Comparison of ENCODE assay signal across 19 cellular contexts in the genomic region with DNA sequence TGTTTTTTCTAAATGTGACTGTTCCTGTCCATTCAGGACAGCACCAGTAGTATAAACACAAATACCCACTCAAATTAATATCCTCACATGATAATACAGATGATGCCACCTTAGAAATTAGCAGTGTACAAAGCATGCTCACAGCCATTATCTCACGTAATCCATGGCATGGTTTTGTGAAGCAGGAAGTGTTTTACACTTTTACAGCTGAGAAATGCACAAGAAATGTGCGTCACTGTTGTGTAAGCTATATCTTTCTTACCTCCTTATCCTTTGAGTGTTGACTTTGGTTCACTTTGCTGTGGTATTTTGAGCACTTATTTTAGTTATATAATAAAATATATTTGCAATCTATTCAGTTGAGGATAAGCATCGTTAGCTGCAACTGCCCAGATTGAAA. TPM values are rescaled to one million over a fixed set of nuclear protein-coding genes. Genes with fewer than 3 reads are reported as not detected.
A peak's percentile ranks its signal among the peaks of the same experiment; 100 is the strongest.
DNase-seq lines count a peak whose midpoint lies in the region; ATAC-seq and TF ChIP-seq lines count a peak whose summit lies in the region.
"Had no signal": no experiment of that assay in that cellular context is flagged by ENCODE, and none has a peak within 500 bp of the region (broad histone marks: within the 10 kb centered on the region; RNA-seq: fewer than 3 reads in every experiment).

No MANE protein-coding gene starts in this region.

- H4K20me1 ChIP-seq in OCI-LY7 (ENCODE audit: insufficient read depth, low read length): no peaks in the 10 kb centered on the region
- H4K20me1 ChIP-seq: BLaER1 treated with 17β-estradiol and CSF1 and Interleukin-3, amounts not matched to agents 10 nM and 100 nM had no signal

- ATAC-seq in mucosa of descending colon (peak; percentile 84), GM18909 (IDR thresholded peaks at IDR 0.05; ENCODE audit: poor library complexity, unreplicated experiment) (no peak)

- peak; percentile 15 for DNase-seq in DMS53 (lab: John Stamatoyannopoulos, UW)
- no peak for DNase-seq in DMS53 treated with DMSO at 0.1 percent for 48 hours (lab: John Stamatoyannopoulos, UW; ENCODE audit: unreplicated experiment)
- no peak for DNase-seq in OCI-LY7 (ENCODE audit: low spot score)
- DNase-seq in mucosa of descending colon: no peak
- DNase-seq in MG63: no peak
- DNase-seq: ACHN; AML-193; BE2C; CD4-positive, alpha-beta T cell; CD8-positive, alpha-beta memory T cell; DMS 273 treated with DMSO at 0.1 percent for 48 hours; DND-41; GM23248; H7; HCEC 1CT had no signal

- H3K4me1 ChIP-seq in OCI-LY7 (ENCODE audit: insufficient read depth, low read length, poor library complexity, severe bottlenecking): peaks cover 21% of the 10 kb centered on the region
- H3K4me1 ChIP-seq in mucosa of descending colon (ENCODE audit: low read depth): no peaks in the 10 kb centered on the region
- H3K4me1 ChIP-seq: BE2C had no signal

- H3K27me3 ChIP-seq in MG63: no peaks in the 10 kb centered on the region
- H3K27me3 ChIP-seq: BLaER1 treated with 17β-estradiol and CSF1 and Interleukin-3, amounts not matched to agents 10 nM and 100 nM had no signal

- H3K27ac ChIP-seq in OCI-LY7 (ENCODE audit: low read depth, low read length, poor library complexity, severe bottlenecking): no peak overlapping the region
- H3K27ac ChIP-seq: 22Rv1; BLaER1 treated with 17β-estradiol and CSF1 and Interleukin-3, amounts not matched to agents 10 nM and 100 nM; GM23248 had no signal

- H3K36me3 ChIP-seq in OCI-LY7 (ENCODE audit: insufficient read depth, low read length) (no peaks in the 10 kb centered on the region), mucosa of descending colon (ENCODE audit: low read depth) (no peaks in the 10 kb centered on the region), MG63 (no peaks in the 10 kb centered on the region)
- H3K36me3 ChIP-seq: BE2C; BLaER1 treated with 17β-estradiol and CSF1 and Interleukin-3, amounts not matched to agents 10 nM and 100 nM had no signal

- TF ChIP-seq CTCF in OCI-LY7 (conservative IDR thresholded peaks at IDR 0.05; ENCODE audit: low read length) (no peak), mucosa of descending colon (IDR thresholded peaks at IDR 0.05) (no peak)

- H3K79me2 ChIP-seq in OCI-LY7 (ENCODE audit: insufficient read depth, low read depth, low read length): no peaks in the 10 kb centered on the region

- no peak overlapping the region for H3K4me2 ChIP-seq in OCI-LY7 (ENCODE audit: low read length)
- H3K4me2 ChIP-seq: BLaER1 treated with 17β-estradiol and CSF1 and Interleukin-3, amounts not matched to agents 10 nM and 100 nM had no signal

- no peaks in the 10 kb centered on the region for H3K9me3 ChIP-seq in OCI-LY7 (ENCODE audit: low read length)
- no peaks in the 10 kb centered on the region for H3K9me3 ChIP-seq in mucosa of descending colon
- no peaks in the 10 kb centered on the region for H3K9me3 ChIP-seq in MG63
- H3K9me3 ChIP-seq: BE2C; BLaER1 treated with 17β-estradiol and CSF1 and Interleukin-3, amounts not matched to agents 10 nM and 100 nM had no signal

- CTCF ChIA-PET in OCI-LY7 (lab: Charles Lee; ENCODE audit: unreplicated experiment): no interaction called here

- POLR2A ChIA-PET in OCI-LY7 (lab: Charles Lee): interaction anchor here (0.7 to 1.2 kb wide), 3 partner anchors 34 to 1959 kb away, joined by 3 to 4 read pairs (median 3); no protein-coding TSS in a partner anchor

- H3K4me3 ChIP-seq in OCI-LY7 (ENCODE audit: low read depth, low read length, poor library complexity, severe bottlenecking) (no peak overlapping the region), mucosa of descending colon (no peak overlapping the region), MG63 (no peak overlapping the region)
- H3K4me3 ChIP-seq: BLaER1 treated with 17β-estradiol and CSF1 and Interleukin-3, amounts not matched to agents 10 nM and 100 nM; GM23248 had no signal

- no TSS peak for BruUV-seq in OCI-LY7 (replicated peaks; lab: Mats Ljungman, UMichigan)

- intact Hi-C loops in OCI-LY7 (cut with micrococcal nuclease; ENCODE audit: unreplicated experiment): loop anchor here (5.0 kb wide), 2 partner anchors 127 to 148 kb away; no protein-coding TSS in a partner anchor
- intact Hi-C loops in mucosa of descending colon (cut with DNase I, micrococcal nuclease): no loop called here

- peak overlapping the region; percentile 42 for H2AFZ ChIP-seq in OCI-LY7 (ENCODE audit: low read length)
- H2AFZ ChIP-seq: GM23248 had no signal

- no peaks in the 10 kb centered on the region for H3K9me2 ChIP-seq in OCI-LY7 (ENCODE audit: insufficient read depth, low read length)

RNA-seq across cellular contexts. Expression of a gene that starts 31.6 kb away (rescaled TPM):
- not detected in 2 replicates for total RNA-seq in OCI-LY7 (2014; rRNA removed; shearing (Covaris generic))
- total RNA-seq in OCI-LY7 (2022): not detected in 2 replicates
- 10 to 100 TPM in 2 of 3 donors, 1 to 10 TPM in 1; 4.9 to 38.5 (median 11.0) TPM for total RNA-seq in mucosa of descending colon
- total RNA-seq in MG63 (2014; rRNA removed; shearing (Covaris generic); ENCODE audit: low replicate concordance): 0.46 TPM in 1 of 2 replicates, not detected in the other
- total RNA-seq: CD4-positive, alpha-beta T cell; CD8-positive, alpha-beta memory T cell; GM23248; H1; H7 had no signal

RNA-seq across cellular contexts. Expression of a gene that starts 55.9 kb away (rescaled TPM):
- total RNA-seq in OCI-LY7 (2014; rRNA removed; shearing (Covaris generic)): 31.6 and 35.6 TPM in 2 replicates
- total RNA-seq in OCI-LY7 (2022): 36.3 and 38.3 TPM in 2 replicates
- 10 to 100 TPM; 38.2 to 64.4 (median 39.6) TPM for total RNA-seq in mucosa of descending colon
- 20.0 and 35.3 TPM in 2 replicates for total RNA-seq in MG63 (2014; rRNA removed; shearing (Covaris generic); ENCODE audit: low replicate concordance)
